In genomic region chr22:33710326-33710725, GRCh38 we compare ENCODE assay signal across 14 cellular contexts.
"Had no signal": no experiment of that assay in that cellular context is flagged by ENCODE, and none has a peak within 500 bp of the region (broad histone marks: within the 10 kb centered on the region; RNA-seq: fewer than 3 reads in every experiment).

No MANE protein-coding gene starts in this region.

- DNase-seq: cortex of kidney; dorsolateral prefrontal cortex; effector CD8-positive, alpha-beta T cell; heart right ventricle; hypothalamus; islet precursor cell; left lung; lower lobe of right lung; naive B cell; small intestine; stimulated activated CD4-positive, alpha-beta T cell treated with anti-CD3 and anti-CD28 coated beads, Interleukin-12 subunit alpha, Interleukin-12 subunit beta, amount 100 ng/mL, for 4 hours; trophoblast cell had no signal

- H3K27me3 ChIP-seq: dorsolateral prefrontal cortex, heart right ventricle, left lung had no signal

- H3K4me1 ChIP-seq: left lung, lower lobe of right lung had no signal

- H3K27ac ChIP-seq: dorsolateral prefrontal cortex, heart right ventricle, left lung, lower lobe of right lung had no signal

- ATAC-seq: esophagus mucosa, heart right ventricle, left lung, lower lobe of right lung, sciatic nerve had no signal

- H3K36me3 ChIP-seq: heart right ventricle, left lung, lower lobe of right lung had no signal

- H3K4me3 ChIP-seq: dorsolateral prefrontal cortex, heart right ventricle, left lung, lower lobe of right lung had no signal
